In genomic region chr5:6788956-6789649, GRCh38 we compare ENCODE assay signal across 19 cellular contexts.
DNase-seq lines count a peak whose midpoint lies in the region; ATAC-seq and TF ChIP-seq lines count a peak whose summit lies in the region.
"Had no signal": no experiment of that assay in that cellular context is flagged by ENCODE, and none has a peak within 500 bp of the region (broad histone marks: within the 10 kb centered on the region; RNA-seq: fewer than 3 reads in every experiment).

No MANE protein-coding gene starts in this region.

- no peaks in the 10 kb centered on the region for H3K9me3 ChIP-seq in WERI-Rb-1 (ENCODE audit: severe bottlenecking)
- H3K9me3 ChIP-seq: vagina had no signal

- H3K4me1 Mint-ChIP-seq in stimulated activated naive CD8-positive, alpha-beta T cell treated with anti-CD3 and anti-CD28 coated beads, Interleukin-15, amount 100 ng/mL, for 72 hours, result peaks cover 26% of the 10 kb centered on the region

- no peak overlapping the region for H3K4me3 Mint-ChIP-seq in stimulated activated naive CD8-positive, alpha-beta T cell treated with anti-CD3 and anti-CD28 coated beads, Interleukin-15, amount 100 ng/mL, for 72 hours
- H3K4me3 Mint-ChIP-seq: activated CD4-positive, alpha-beta memory T cell treated with anti-CD3 and anti-CD28 coated beads, Interleukin-2, amount 10 ng/mL, durations not matched to agents 7 days and 5 days; activated T-helper 1 cell treated with anti-CD3 and anti-CD28 coated beads, Interleukin-12 subunit alpha, Interleukin-12 subunit beta, Interleukin-2, Interleukin-4 antibody, amounts not matched to agents 30 ng/mL and 10 ng/mL and 1 ng/mL, durations not matched to agents 14 hours and 24 hours and 36 hours; memory B cell; nephron progenitor cell had no signal

- H3K27ac Mint-ChIP-seq in stimulated activated naive CD8-positive, alpha-beta T cell treated with anti-CD3 and anti-CD28 coated beads, Interleukin-15, amount 100 ng/mL, for 72 hours, result no peak overlapping the region
- H3K27ac Mint-ChIP-seq: activated CD4-positive, alpha-beta memory T cell treated with anti-CD3 and anti-CD28 coated beads, Interleukin-2, amount 10 ng/mL, durations not matched to agents 7 days and 5 days; activated T-helper 1 cell treated with anti-CD3 and anti-CD28 coated beads, Interleukin-12 subunit alpha, Interleukin-12 subunit beta, Interleukin-2, Interleukin-4 antibody, amounts not matched to agents 30 ng/mL and 10 ng/mL and 1 ng/mL, durations not matched to agents 14 hours and 24 hours and 36 hours; memory B cell; nephron progenitor cell had no signal

- peak; percentile 48 for ATAC-seq in stimulated activated naive CD8-positive, alpha-beta T cell treated with anti-CD3 and anti-CD28 coated beads, Interleukin-15, amount 100 ng/mL, for 72 hours
- ATAC-seq in stimulated activated naive CD8-positive, alpha-beta T cell treated with anti-CD3 and anti-CD28 coated beads, Interleukin-15, Interleukin-2, amounts not matched to agents 100 U/mL and 50 U/mL, for 24 hours, result no peak
- ATAC-seq in foreskin keratinocyte, result no peak

- no peaks in the 10 kb centered on the region for H3K4me1 ChIP-seq in foreskin keratinocyte
- H3K4me1 ChIP-seq: vagina had no signal

- no peak overlapping the region for H3K27ac ChIP-seq in WERI-Rb-1
- H3K27ac ChIP-seq in foreskin keratinocyte, result no peak overlapping the region
- H3K27ac ChIP-seq: vagina, VCaP had no signal

- H3K9me3 Mint-ChIP-seq in stimulated activated naive CD8-positive, alpha-beta T cell treated with anti-CD3 and anti-CD28 coated beads, Interleukin-15, amount 100 ng/mL, for 72 hours, result no peaks in the 10 kb centered on the region
- H3K9me3 Mint-ChIP-seq: activated CD4-positive, alpha-beta memory T cell treated with anti-CD3 and anti-CD28 coated beads, Interleukin-2, amount 10 ng/mL, durations not matched to agents 7 days and 5 days; activated T-helper 1 cell treated with anti-CD3 and anti-CD28 coated beads, Interleukin-12 subunit alpha, Interleukin-12 subunit beta, Interleukin-2, Interleukin-4 antibody, amounts not matched to agents 30 ng/mL and 10 ng/mL and 1 ng/mL, durations not matched to agents 14 hours and 24 hours and 36 hours; memory B cell; nephron progenitor cell had no signal

- peaks cover 29% of the 10 kb centered on the region for H3K27me3 Mint-ChIP-seq in stimulated activated naive CD8-positive, alpha-beta T cell treated with anti-CD3 and anti-CD28 coated beads, Interleukin-15, amount 100 ng/mL, for 72 hours

- no peaks in the 10 kb centered on the region for H3K36me3 ChIP-seq in WERI-Rb-1
- H3K36me3 ChIP-seq: vagina had no signal

- no peak overlapping the region for H3K4me3 ChIP-seq in WERI-Rb-1 (ENCODE audit: low read depth, low read length)
- H3K4me3 ChIP-seq: vagina had no signal

- TF ChIP-seq CTCF in WERI-Rb-1 (IDR thresholded peaks at IDR 0.05; ENCODE audit: low read depth, low read length), result peak; percentile 46
- no peak for TF ChIP-seq CTCF in foreskin keratinocyte (conservative IDR thresholded peaks at IDR 0.05)

- DNase-seq in stimulated activated naive CD8-positive, alpha-beta T cell treated with anti-CD3 and anti-CD28 coated beads, Interleukin-15, amount 100 ng/mL, for 72 hours, result no peak
- DNase-seq in stimulated activated naive CD8-positive, alpha-beta T cell treated with anti-CD3 and anti-CD28 coated beads, Interleukin-15, Interleukin-2, amounts not matched to agents 100 U/mL and 50 U/mL, for 24 hours, result no peak
- DNase-seq in WERI-Rb-1 (no peak), iPS-NIHi7 (ENCODE audit: extremely low spot score) (peak; percentile 63), NCI-H1417 treated with DMSO at 0.1 percent for 48 hours (lab: John Stamatoyannopoulos, UW) (no peak), LoVo (ENCODE audit: low spot score) (no peak), AG08395 (ENCODE audit: low spot score) (no peak), foreskin keratinocyte (no peak)
- DNase-seq: ACHN; activated CD4-positive, alpha-beta memory T cell treated with anti-CD3 and anti-CD28 coated beads, Interleukin-2, amount 10 ng/mL, durations not matched to agents 7 days and 5 days; EL; NCI-H1092; nephron progenitor cell; retina; RPMI8226 had no signal

- H3K27me3 ChIP-seq in WERI-Rb-1 (ENCODE audit: insufficient read depth, low read depth, severe bottlenecking), result no peaks in the 10 kb centered on the region
- peaks cover 3% of the 10 kb centered on the region for H3K27me3 ChIP-seq in foreskin keratinocyte
- H3K27me3 ChIP-seq: vagina had no signal
